In the genomic region with DNA sequence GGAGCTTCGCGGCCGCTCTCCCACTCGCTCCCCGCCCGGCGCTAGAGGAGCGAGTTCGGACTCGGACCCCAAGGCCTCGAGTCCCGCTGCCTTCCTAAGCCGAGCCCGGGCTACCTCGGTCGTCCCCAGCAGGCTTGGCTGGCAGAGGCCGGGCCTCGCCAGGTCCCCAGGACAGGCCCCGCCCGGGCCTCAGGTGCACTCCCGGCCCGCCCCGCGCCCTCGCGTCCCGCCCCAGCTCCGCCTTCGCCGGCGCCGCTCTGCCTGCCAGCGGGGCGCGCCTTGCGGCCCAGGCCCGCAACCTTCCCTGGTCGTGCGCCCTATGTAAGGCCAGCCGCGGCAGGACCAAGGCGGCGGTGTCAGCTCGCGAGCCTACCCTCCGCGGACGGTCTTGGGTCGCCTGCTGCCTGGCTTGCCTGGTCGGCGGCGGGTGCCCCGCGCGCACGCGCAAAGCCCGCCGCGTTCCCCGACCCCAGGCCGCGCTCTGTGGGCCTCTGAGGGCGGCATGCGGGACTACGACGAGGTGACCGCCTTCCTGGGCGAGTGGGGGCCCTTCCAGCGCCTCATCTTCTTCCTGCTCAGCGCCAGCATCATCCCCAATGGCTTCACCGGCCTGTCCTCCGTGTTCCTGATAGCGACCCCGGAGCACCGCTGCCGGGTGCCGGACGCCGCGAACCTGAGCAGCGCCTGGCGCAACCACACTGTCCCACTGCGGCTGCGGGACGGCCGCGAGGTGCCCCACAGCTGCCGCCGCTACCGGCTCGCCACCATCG, we compare ENCODE assay signal across 8 cellular contexts. TPM values are rescaled to one million over a fixed set of nuclear protein-coding genes. Genes with fewer than 3 reads are reported as not detected.
A peak's percentile ranks its signal among the peaks of the same experiment; 100 is the strongest.
DNase-seq lines count a peak whose midpoint lies in the region; ATAC-seq and TF ChIP-seq lines count a peak whose summit lies in the region.

A gene (plus strand): TSS at position 240 of the 770 bp plus-strand sequence. CDS start 263 bp downstream, at position 503.

- H3K27me3 ChIP-seq in Karpas-422 (ENCODE audit: low read length) = no peaks in the 10 kb centered on the region
- no peaks in the 10 kb centered on the region for H3K27me3 ChIP-seq in hepatocyte

- CTCF ChIA-PET in T-cell (lab: Charles Lee) = interaction anchor here (0.6 to 1.2 kb wide), 5 partner anchors 67 to 141 kb away, joined by 3 to 5 read pairs (median 3); no protein-coding TSS in a partner anchor

- H3K4me3 Mint-ChIP-seq in T-cell = peak within 1 kb of the TSS; percentile 78 to 83 (median 81)

- H3K9me3 ChIP-seq in Karpas-422 (ENCODE audit: low read length) = no peaks in the 10 kb centered on the region
- no peaks in the 10 kb centered on the region for H3K9me3 ChIP-seq in hepatocyte (ENCODE audit: low read depth)

- H3K4me2 ChIP-seq in Karpas-422 (ENCODE audit: low read depth, low read length, poor library complexity, severe bottlenecking) = peak within 1 kb of the TSS; percentile 75
- peak within 1 kb of the TSS; percentile 96 for H3K4me2 ChIP-seq in hepatocyte

- H3K4me1 ChIP-seq in Karpas-422 (ENCODE audit: low read length) = peaks cover 16% of the 10 kb centered on the region
- peaks cover 23% of the 10 kb centered on the region for H3K4me1 ChIP-seq in hepatocyte (ENCODE audit: insufficient read depth)

- POLR2A ChIA-PET in T-cell (lab: Charles Lee) = interaction anchor here in 1 of 2 donors (0.5 to 0.6 kb wide), 6 partner anchors 75 to 1662 kb away, joined by 3 to 7 read pairs (median 4); a partner anchor contains a TSS

- H3K79me2 ChIP-seq in Karpas-422 (ENCODE audit: low read length) (no peaks in the 10 kb centered on the region), hepatocyte (peaks cover 60% of the 10 kb centered on the region)

- peak within 1 kb of the TSS; percentile 63 for H3K4me3 ChIP-seq in Karpas-422 (ENCODE audit: low read length)
- H3K4me3 ChIP-seq in hepatocyte = peak within 1 kb of the TSS; percentile 91

- peaks cover 25 to 31% (median 29%) of the 10 kb centered on the region in 3 donors for H3K4me1 Mint-ChIP-seq in T-cell

- H3K27ac ChIP-seq in Karpas-422 (ENCODE audit: low read length) = no peak within 1 kb of the TSS
- peak within 1 kb of the TSS; percentile 99 for H3K27ac ChIP-seq in hepatocyte

- ATAC-seq in GM21786 (IDR thresholded peaks at IDR 0.05; ENCODE audit: unreplicated experiment) = peak; percentile 91
- ATAC-seq in T-cell (replicated peaks in 1 of 4) = peak; percentile 93 to 97 (median 96)
- peak; percentile 70 for ATAC-seq in sciatic nerve

- DNase-seq in GM03348 (ENCODE audit: low spot score) = peak; percentile 89
- DNase-seq in Karpas-422 = peak; percentile 71
- DNase-seq in T-cell = peak; percentile 47 to 79 (median 65)
- peak in 46 of 58 donors; percentile 17 to 79 (median 50) for DNase-seq in anterior cingulate cortex (lab: John Stamatoyannopoulos, UW)
- peak; percentile 93 for DNase-seq in hepatocyte (ENCODE audit: low spot score)
- peak; percentile 73 for DNase-seq in sciatic nerve (ENCODE audit: low spot score)
- DNase-seq in GF-D8 (lab: John Stamatoyannopoulos, UW) = no peak

- under 1% methylated on average over 59 of the region's 93 CpGs for WGBS in hepatocyte (ENCODE audit: low lambda C conversion rate, missing lambda C conversion rate)

- peak within 1 kb of the TSS; percentile 94 for H2AFZ ChIP-seq in Karpas-422 (ENCODE audit: low read length)
- H2AFZ ChIP-seq in hepatocyte = peak within 1 kb of the TSS; percentile 89

- H3K9me2 ChIP-seq in Karpas-422 (replicated peaks; ENCODE audit: insufficient read depth, low read length) = no peaks in the 10 kb centered on the region
- H3K9me2 ChIP-seq in hepatocyte (replicated peaks; ENCODE audit: insufficient read depth) = no peaks in the 10 kb centered on the region

- intact Hi-C loops in sciatic nerve (cut with DNase I) = no loop called here

- no peaks in the 10 kb centered on the region for H3K36me3 ChIP-seq in Karpas-422 (ENCODE audit: insufficient read depth, low read length)
- H3K36me3 ChIP-seq in hepatocyte (replicated peaks; ENCODE audit: insufficient read depth, low read depth) = no peaks in the 10 kb centered on the region

- no peaks in the 10 kb centered on the region for H3K9me3 Mint-ChIP-seq in T-cell

- H3K36me3 Mint-ChIP-seq in T-cell = peaks cover under 1% of the 10 kb centered on the region

- peak within 1 kb of the TSS; percentile 77 for H3K27ac Mint-ChIP-seq in T-cell

- no peak for TF ChIP-seq CTCF in hepatocyte (IDR thresholded peaks at IDR 0.05; ENCODE audit: poor library complexity)

- peak within 1 kb of the TSS; percentile 63 for H3K9ac ChIP-seq in Karpas-422 (ENCODE audit: low read length)

- H4K20me1 ChIP-seq in Karpas-422 (ENCODE audit: insufficient read depth, low read depth, low read length) (no peaks in the 10 kb centered on the region), hepatocyte (ENCODE audit: insufficient read depth, poor library complexity, severe bottlenecking) (peaks cover 5% of the 10 kb centered on the region)

- no peaks in the 10 kb centered on the region for H3K27me3 Mint-ChIP-seq in T-cell

RNA-seq across cellular contexts. Expression of the gene that starts here (rescaled TPM):
- total RNA-seq in Karpas-422 (2014; rRNA removed; shearing (Covaris generic); ENCODE audit: low replicate concordance) = 1.3 and 5.2 TPM in 2 replicates
- 10 to 100 TPM in 2 of 5 donors, 1 to 10 TPM in 3; 4.8 to 14.0 (median 7.6) TPM for total RNA-seq in T-cell
- 16.3 and 20.8 TPM in 2 replicates for total RNA-seq in hepatocyte
- 14.7 and 18.6 TPM in 2 replicates for polyA plus RNA-seq in hepatocyte
- 16.0 TPM for total RNA-seq in sciatic nerve
